ENCODE assay signal across 22 cellular contexts in the genomic region with DNA sequence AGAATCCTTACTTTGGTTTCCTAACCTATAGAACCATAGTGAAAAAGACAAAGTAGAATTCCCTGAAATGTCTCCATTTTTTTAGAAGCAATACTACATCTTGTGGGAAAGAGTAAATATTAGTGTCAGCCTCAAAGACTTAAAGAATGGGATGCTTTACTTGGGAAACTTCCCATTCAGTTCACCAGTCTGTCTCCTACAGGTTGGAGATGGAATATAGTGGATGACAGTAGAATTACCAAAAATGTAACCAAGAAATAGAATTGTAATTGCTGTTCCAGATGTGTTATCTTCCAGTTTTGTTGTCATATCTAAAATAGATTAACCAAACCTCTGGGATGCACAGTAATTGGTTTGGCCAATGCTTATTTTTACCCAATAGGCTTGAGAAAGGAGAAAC.
"Had no signal": no experiment of that assay in that cellular context is flagged by ENCODE, and none has a peak within 500 bp of the region (broad histone marks: within the 10 kb centered on the region; RNA-seq: fewer than 3 reads in every experiment).

No MANE protein-coding gene starts in this region.

- ATAC-seq: foreskin keratinocyte; left colon; left ventricle myocardium superior; right cardiac atrium; stimulated activated memory B cell treated with anti-CD40 and anti-IgM and Interleukin-4, amounts not matched to agents 10 μg/mL and 1 μg/mL and 100 μg/mL, for 72 hours; upper lobe of right lung had no signal

- H3K36me3 Mint-ChIP-seq: naive B cell; stimulated activated memory B cell treated with anti-CD40 and anti-IgM and Interleukin-4, amounts not matched to agents 10 μg/mL and 1 μg/mL and 100 μg/mL, for 72 hours had no signal

- H3K36me3 ChIP-seq: esophagus squamous epithelium, neutrophil, tibial artery, upper lobe of right lung, vagina had no signal

- H3K27ac Mint-ChIP-seq: naive B cell; nephron; stimulated activated memory B cell treated with anti-CD40 and anti-IgM and Interleukin-4, amounts not matched to agents 10 μg/mL and 1 μg/mL and 100 μg/mL, for 72 hours; stimulated activated naive CD8-positive, alpha-beta T cell treated with anti-CD3 and anti-CD28 coated beads, Interleukin-15, Interleukin-2, amounts not matched to agents 100 ng/mL and 50 ng/mL, for 24 hours had no signal

- H3K9me3 Mint-ChIP-seq: nephron; stimulated activated memory B cell treated with anti-CD40 and anti-IgM and Interleukin-4, amounts not matched to agents 10 μg/mL and 1 μg/mL and 100 μg/mL, for 72 hours; stimulated activated naive CD8-positive, alpha-beta T cell treated with anti-CD3 and anti-CD28 coated beads, Interleukin-15, Interleukin-2, amounts not matched to agents 100 ng/mL and 50 ng/mL, for 24 hours had no signal

- H3K4me3 Mint-ChIP-seq: naive B cell; nephron; stimulated activated memory B cell treated with anti-CD40 and anti-IgM and Interleukin-4, amounts not matched to agents 10 μg/mL and 1 μg/mL and 100 μg/mL, for 72 hours; stimulated activated naive CD8-positive, alpha-beta T cell treated with anti-CD3 and anti-CD28 coated beads, Interleukin-15, Interleukin-2, amounts not matched to agents 100 ng/mL and 50 ng/mL, for 24 hours had no signal

- H3K27me3 Mint-ChIP-seq: naive B cell; stimulated activated memory B cell treated with anti-CD40 and anti-IgM and Interleukin-4, amounts not matched to agents 10 μg/mL and 1 μg/mL and 100 μg/mL, for 72 hours; stimulated activated naive CD8-positive, alpha-beta T cell treated with anti-CD3 and anti-CD28 coated beads, Interleukin-15, Interleukin-2, amounts not matched to agents 100 ng/mL and 50 ng/mL, for 24 hours had no signal

- H3K9me3 ChIP-seq: esophagus squamous epithelium, neutrophil, tibial artery, upper lobe of right lung, vagina had no signal

- DNase-seq: cortex of kidney; dorsolateral prefrontal cortex; effector CD8-positive, alpha-beta T cell; esophagus squamous epithelium; foreskin keratinocyte; head of caudate nucleus; hippocampal formation; left colon; left ventricle myocardium superior; mesendoderm; naive B cell; right cardiac atrium; stimulated activated CD4-positive, alpha-beta T cell treated with anti-CD3 and anti-CD28 coated beads, Interleukin-4, amount 100 ng/mL, for 1 hour; tibial artery; upper lobe of right lung had no signal

- H3K27me3 ChIP-seq: dorsolateral prefrontal cortex, esophagus squamous epithelium, foreskin keratinocyte, neutrophil, tibial artery, upper lobe of right lung, vagina had no signal

- H3K4me1 ChIP-seq: esophagus squamous epithelium, tibial artery, upper lobe of right lung, vagina had no signal

- H3K4me3 ChIP-seq: dorsolateral prefrontal cortex, esophagus squamous epithelium, lung, tibial artery, upper lobe of right lung, vagina had no signal

- H3K27ac ChIP-seq: dorsolateral prefrontal cortex, epithelial cell of prostate, esophagus squamous epithelium, foreskin keratinocyte, neutrophil, tibial artery, upper lobe of right lung, vagina had no signal

- H3K4me1 Mint-ChIP-seq: naive B cell; stimulated activated memory B cell treated with anti-CD40 and anti-IgM and Interleukin-4, amounts not matched to agents 10 μg/mL and 1 μg/mL and 100 μg/mL, for 72 hours had no signal
